In genomic region chr10:94803307-94803706, GRCh38 we compare ENCODE assay signal across 17 cellular contexts. TPM values are rescaled to one million over a fixed set of nuclear protein-coding genes. Genes with fewer than 3 reads are reported as not detected.
DNase-seq lines count a peak whose midpoint lies in the region; ATAC-seq and TF ChIP-seq lines count a peak whose summit lies in the region.
"Had no signal": no experiment of that assay in that cellular context is flagged by ENCODE, and none has a peak within 500 bp of the region (broad histone marks: within the 10 kb centered on the region; RNA-seq: fewer than 3 reads in every experiment).

No MANE protein-coding gene starts in this region.

- H3K9me3 Mint-ChIP-seq in H9 = peaks cover 16 to 25% of the 10 kb centered on the region in 2 experiments; a peak in 3 of 5 replicates
- H3K9me3 Mint-ChIP-seq in stimulated activated memory B cell treated with anti-CD40 and anti-IgM and Interleukin-4, amounts not matched to agents 10 μg/mL and 1 μg/mL and 100 μg/mL, for 72 hours = peaks cover 8% of the 10 kb centered on the region

- H3K23me2 ChIP-seq in H9 (ENCODE audit: insufficient read length, low read depth, low read length, poor library complexity, severe bottlenecking) = no peaks in the 10 kb centered on the region

- H3K36me3 Mint-ChIP-seq in H9 (ENCODE audit: insufficient read depth in 1 of 3, low read depth in 3 of 3) = peaks cover 0 to 5% (median 4%) of the 10 kb centered on the region in 3 experiments; a peak in 3 of 7 replicates
- H3K36me3 Mint-ChIP-seq in stimulated activated memory B cell treated with anti-CD40 and anti-IgM and Interleukin-4, amounts not matched to agents 10 μg/mL and 1 μg/mL and 100 μg/mL, for 72 hours = no peaks in the 10 kb centered on the region
- H3K36me3 Mint-ChIP-seq: CD4-positive, CD25-positive, alpha-beta regulatory T cell had no signal

- H4K8ac ChIP-seq in H9 (replicated peaks; ENCODE audit: insufficient read length, low read depth, low read length) (no peak overlapping the region), mesendoderm (ENCODE audit: low read depth, low read length) (no peak overlapping the region)

- H3K79me1 ChIP-seq in H9 (ENCODE audit: insufficient read depth, low read depth, low read length, poor library complexity, severe bottlenecking) (no peaks in the 10 kb centered on the region), mesendoderm (ENCODE audit: low read length) (no peaks in the 10 kb centered on the region)

- no peak overlapping the region for H3T11ph ChIP-seq in H9 (ENCODE audit: low read length)

- no peak overlapping the region for H4K91ac ChIP-seq in H9 (ENCODE audit: insufficient read length, low read depth, low read length)

- no peak overlapping the region for H3K9ac ChIP-seq in H9 (ENCODE audit: extremely low read depth, insufficient read length, low read length)
- no peak overlapping the region for H3K9ac ChIP-seq in mesendoderm (ENCODE audit: low read length)
- H3K9ac ChIP-seq: BLaER1 treated with 17β-estradiol and CSF1 and Interleukin-3, amounts not matched to agents 10 nM and 100 nM had no signal

- no peaks in the 10 kb centered on the region for H3K27me3 ChIP-seq in H9 (ENCODE audit: insufficient read depth, low read length)
- H3K27me3 ChIP-seq in mesendoderm (ENCODE audit: insufficient read depth, low read length, poor library complexity) = no peaks in the 10 kb centered on the region
- H3K27me3 ChIP-seq: BLaER1 treated with 17β-estradiol and CSF1 and Interleukin-3, amounts not matched to agents 10 nM and 100 nM had no signal

- H2BK12ac ChIP-seq in H9 (ENCODE audit: insufficient read length, low read depth, low read length) = no peak overlapping the region

- no peak overlapping the region for H2BK120ac ChIP-seq in H9 (ENCODE audit: low read depth, low read length, poor library complexity, severe bottlenecking)
- no peak overlapping the region for H2BK120ac ChIP-seq in mesendoderm (ENCODE audit: low read depth, low read length)

- H3K4ac ChIP-seq in H9 (ENCODE audit: low read depth, low read length) (no peak overlapping the region), mesendoderm (ENCODE audit: low read depth, low read length) (no peak overlapping the region)

- H3K23ac ChIP-seq in H9 (ENCODE audit: insufficient read length, low read depth, low read length) = no peak overlapping the region
- H3K23ac ChIP-seq in mesendoderm (ENCODE audit: low read length) = no peak overlapping the region

- no peaks in the 10 kb centered on the region for H3K36me3 ChIP-seq in mesendoderm (ENCODE audit: control insufficient read depth, insufficient read depth, low read length)
- H3K36me3 ChIP-seq: BLaER1 treated with 17β-estradiol and CSF1 and Interleukin-3, amounts not matched to agents 10 nM and 100 nM had no signal

- H3K4me1 Mint-ChIP-seq in H9 = peaks cover 7% of the 10 kb centered on the region in 2 experiments
- no peaks in the 10 kb centered on the region for H3K4me1 Mint-ChIP-seq in stimulated activated memory B cell treated with anti-CD40 and anti-IgM and Interleukin-4, amounts not matched to agents 10 μg/mL and 1 μg/mL and 100 μg/mL, for 72 hours
- H3K4me1 Mint-ChIP-seq: CD4-positive, CD25-positive, alpha-beta regulatory T cell had no signal

- H3K4me1 ChIP-seq in H9 (ENCODE audit: insufficient read depth, low read length) (no peaks in the 10 kb centered on the region), mesendoderm (ENCODE audit: control insufficient read depth, low read depth, low read length) (no peaks in the 10 kb centered on the region)
- H3K4me1 ChIP-seq: BLaER1 treated with 17β-estradiol and CSF1 and Interleukin-3, amounts not matched to agents 10 nM and 100 nM had no signal

- H4K20me1 ChIP-seq in H9 (ENCODE audit: control insufficient read depth, insufficient read depth, insufficient read length) = no peaks in the 10 kb centered on the region
- H4K20me1 ChIP-seq: BLaER1 treated with 17β-estradiol and CSF1 and Interleukin-3, amounts not matched to agents 10 nM and 100 nM had no signal

- ATAC-seq in stimulated activated memory B cell treated with anti-CD40 and anti-IgM and Interleukin-4, amounts not matched to agents 10 μg/mL and 1 μg/mL and 100 μg/mL, for 72 hours = peak; percentile 41
- no peak for ATAC-seq in HG02938 (IDR thresholded peaks at IDR 0.05; ENCODE audit: unreplicated experiment)
- ATAC-seq: GM12878 had no signal

- H3K27ac ChIP-seq in H9 (ENCODE audit: insufficient read length, low read depth, low read length) = no peak overlapping the region
- H3K27ac ChIP-seq in mesendoderm (ENCODE audit: low read depth, low read length) = no peak overlapping the region
- H3K27ac ChIP-seq: BLaER1 treated with 17β-estradiol and CSF1 and Interleukin-3, amounts not matched to agents 10 nM and 100 nM had no signal

- H2BK20ac ChIP-seq in H9 (ENCODE audit: low read depth, low read length, poor library complexity, severe bottlenecking) = no peak overlapping the region

- TF ChIP-seq CTCF in H9 (conservative IDR thresholded peaks at IDR 0.05) (no peak), epithelial cell of proximal tubule (conservative IDR thresholded peaks at IDR 0.05; ENCODE audit: low read depth, low read length) (peak; percentile 34)

- no peak overlapping the region for H2BK15ac ChIP-seq in H9 (ENCODE audit: low read depth, low read length)
- H2BK15ac ChIP-seq in mesendoderm (replicated peaks; ENCODE audit: low read depth) = no peak overlapping the region

- no peak overlapping the region for H3K4me2 ChIP-seq in H9 (ENCODE audit: insufficient read depth, insufficient read length, low read length)
- no peak overlapping the region for H3K4me2 ChIP-seq in mesendoderm (ENCODE audit: low read length)
- H3K4me2 ChIP-seq: BLaER1 treated with 17β-estradiol and CSF1 and Interleukin-3, amounts not matched to agents 10 nM and 100 nM had no signal

- H2BK5ac ChIP-seq in H9 (ENCODE audit: insufficient read length, low read length) = no peak overlapping the region
- no peak overlapping the region for H2BK5ac ChIP-seq in mesendoderm (ENCODE audit: low read length)

- H3K56ac ChIP-seq in H9 (ENCODE audit: insufficient read length, low read depth, low read length) = no peak overlapping the region
- no peak overlapping the region for H3K56ac ChIP-seq in mesendoderm (ENCODE audit: low read length)

- peaks cover 2% of the 10 kb centered on the region; the same call in 1 of the 2 replicates for H3K27me3 Mint-ChIP-seq in H9 (ENCODE audit: low read depth)
- no peaks in the 10 kb centered on the region for H3K27me3 Mint-ChIP-seq in stimulated activated memory B cell treated with anti-CD40 and anti-IgM and Interleukin-4, amounts not matched to agents 10 μg/mL and 1 μg/mL and 100 μg/mL, for 72 hours
- H3K27me3 Mint-ChIP-seq: CD4-positive, CD25-positive, alpha-beta regulatory T cell had no signal

- DNase-seq in H9 = peak; percentile 24
- no peak for DNase-seq in epithelial cell of proximal tubule (ENCODE audit: low read depth)
- DNase-seq in mesendoderm = peak; percentile 61
- no peak for DNase-seq in stimulated activated CD8-positive, alpha-beta memory T cell treated with anti-CD3 and anti-CD28 coated beads, Interleukin-4, amount 100 ng/mL, for 48 hours
- DNase-seq in middle frontal gyrus (ENCODE audit: extremely low spot score, low spot score) = no peak
- DNase-seq: ACHN; CD4-positive, CD25-positive, alpha-beta regulatory T cell; DMS53; H7 had no signal

- H3K18ac ChIP-seq in H9 (ENCODE audit: insufficient read length, low read depth, low read length) = no peak overlapping the region
- no peak overlapping the region for H3K18ac ChIP-seq in mesendoderm (ENCODE audit: low read length)

- peak overlapping the region in 1 of 3 experiments; percentile 51; a peak in 1 of 7 replicates for H3K27ac Mint-ChIP-seq in H9
- H3K27ac Mint-ChIP-seq in stimulated activated memory B cell treated with anti-CD40 and anti-IgM and Interleukin-4, amounts not matched to agents 10 μg/mL and 1 μg/mL and 100 μg/mL, for 72 hours = no peak overlapping the region
- H3K27ac Mint-ChIP-seq: CD4-positive, CD25-positive, alpha-beta regulatory T cell had no signal

- no peak overlapping the region for H4K5ac ChIP-seq in H9 (ENCODE audit: insufficient read length, low read depth, low read length)
- H4K5ac ChIP-seq in mesendoderm (ENCODE audit: low read length) = no peak overlapping the region

- no peaks in the 10 kb centered on the region for H3K9me3 ChIP-seq in H9 (ENCODE audit: control insufficient read depth, low read depth, low read length)

- H2AK5ac ChIP-seq in H9 (ENCODE audit: insufficient read length, low read length) (no peak overlapping the region), mesendoderm (ENCODE audit: low read length) (no peak overlapping the region)

- no peak overlapping the region for H3K4me3 Mint-ChIP-seq in H9
- H3K4me3 Mint-ChIP-seq in stimulated activated memory B cell treated with anti-CD40 and anti-IgM and Interleukin-4, amounts not matched to agents 10 μg/mL and 1 μg/mL and 100 μg/mL, for 72 hours = no peak overlapping the region
- H3K4me3 Mint-ChIP-seq: CD4-positive, CD25-positive, alpha-beta regulatory T cell had no signal

- no peak overlapping the region for H3K14ac ChIP-seq in H9 (ENCODE audit: insufficient read depth, low read length)

- H2AFZ ChIP-seq in H9 (ENCODE audit: low read length) = no peak overlapping the region

- no CpG with 5 or more reads among the region's 1 CpG for WGBS in H9 (ENCODE audit: extremely low coverage, insufficient read length, low lambda C conversion rate)
- no CpG with 5 or more reads among the region's 1 CpG for WGBS in mesendoderm (ENCODE audit: extremely low coverage, insufficient coverage, low lambda C conversion rate)

- H3K4me3 ChIP-seq in epithelial cell of proximal tubule (ENCODE audit: low read depth, low read length) (no peak overlapping the region), mesendoderm (ENCODE audit: low read length) (no peak overlapping the region)
- H3K4me3 ChIP-seq: BLaER1 treated with 17β-estradiol and CSF1 and Interleukin-3, amounts not matched to agents 10 nM and 100 nM; GM12878 had no signal

- H3K79me2 ChIP-seq in H9 (ENCODE audit: insufficient read depth, low read length) (no peaks in the 10 kb centered on the region), mesendoderm (ENCODE audit: control insufficient read depth, insufficient read depth, low read length) (no peaks in the 10 kb centered on the region)

RNA-seq across cellular contexts. Expression of gene CYP2C19, which starts 40.8 kb away (rescaled TPM):
- not detected in 2 replicates for total RNA-seq in H9 (2021)
- total RNA-seq in epithelial cell of proximal tubule = not detected in 2 replicates
- 0.04 TPM for polyA plus RNA-seq in mesendoderm (2013, experiment 1 of 2)
- 0.03 TPM for polyA plus RNA-seq in mesendoderm (2013, experiment 2 of 2)
- total RNA-seq: A172; CD4-positive, CD25-positive, alpha-beta regulatory T cell; Daoy; G401; GM12878; HT1080 had no signal
- polyA plus RNA-seq: CD4-positive, CD25-positive, alpha-beta regulatory T cell; GM12878 had no signal

Comparison
In these comparisons a context has a peak if more than half of its experiments do, and no peak if none do; other contexts are left out.
1. DNase-seq: peak in H9 (single experiment) and mesendoderm (single experiment); none in epithelial cell of proximal tubule (single experiment), stimulated activated CD8-positive, alpha-beta memory T cell treated with anti-CD3 and anti-CD28 coated beads, Interleukin-4, amount 100 ng/mL, for 48 hours (single experiment) and middle frontal gyrus (single experiment).